In genomic region chr7:2248984-2249694, GRCh38 we compare ENCODE assay signal across 8 cellular contexts. TPM values are rescaled to one million over a fixed set of nuclear protein-coding genes. Genes with fewer than 3 reads are reported as not detected.
DNase-seq lines count a peak whose midpoint lies in the region; ATAC-seq, FAIRE-seq and TF ChIP-seq lines count a peak whose summit lies in the region.

No MANE protein-coding gene starts in this region.

- 54 to 62% methylated on average over 24 of the region's 24 CpGs for WGBS in testis, 2 donors

- peak in 1 of 2 donors; percentile 94 for ATAC-seq in activated naive CD4-positive, alpha-beta T cell treated with anti-CD3 and anti-CD28 coated beads, Interleukin-2, amount 50 U/mL, for 72 hours
- no peak for ATAC-seq in GM18505 (IDR thresholded peaks at IDR 0.05; ENCODE audit: unreplicated experiment)

- no peaks in the 10 kb centered on the region for H3K9me1 ChIP-seq in keratinocyte (ENCODE audit: control insufficient read depth, extremely low read depth, insufficient read depth, low read length)

- no peak overlapping the region for H3K4me2 ChIP-seq in keratinocyte (ENCODE audit: control insufficient read depth, extremely low read depth, insufficient read depth, low read depth, low read length)

- peak overlapping the region; percentile 62 to 81 for H3K27ac Mint-ChIP-seq in activated naive CD4-positive, alpha-beta T cell treated with anti-CD3 and anti-CD28 coated beads, Interleukin-2, amount 50 U/mL, for 72 hours

- H3K36me3 ChIP-seq in MG63 (no peaks in the 10 kb centered on the region; the same call in 1 of the 2 replicates), ascending aorta (peaks cover 0 to 5% of the 10 kb centered on the region in 2 donors), keratinocyte (ENCODE audit: control insufficient read depth in 2 of 2, extremely low read depth in 1 of 2, insufficient read depth in 2 of 2, low read length in 2 of 2) (peaks cover 0 to 6% of the 10 kb centered on the region in 2 experiments), testis (ENCODE audit: low read depth, missing control alignments) (no peaks in the 10 kb centered on the region)

- no peak for FAIRE-seq in keratinocyte (lab: Jason Lieb, UNC)

- H3K27me3 ChIP-seq in MG63 = no peaks in the 10 kb centered on the region
- H3K27me3 ChIP-seq in ascending aorta = no peaks in the 10 kb centered on the region
- no peaks in the 10 kb centered on the region for H3K27me3 ChIP-seq in keratinocyte (ENCODE audit: control insufficient read depth, extremely low read depth, insufficient read depth, low read length)
- H3K27me3 ChIP-seq in testis = no peaks in the 10 kb centered on the region

- H2AFZ ChIP-seq in keratinocyte (ENCODE audit: control insufficient read depth, low read length) = peak overlapping the region; percentile 69

- H3K9me3 Mint-ChIP-seq in activated naive CD4-positive, alpha-beta T cell treated with anti-CD3 and anti-CD28 coated beads, Interleukin-2, amount 50 U/mL, for 72 hours = no peaks in the 10 kb centered on the region

- H3K27ac ChIP-seq in ascending aorta (peak overlapping the region; percentile 32 to 70), keratinocyte (ENCODE audit: control insufficient read depth, insufficient read depth, low read length) (peak overlapping the region; percentile 6), testis (peak overlapping the region in 1 of 2 donors; percentile 45)

- TF ChIP-seq POLR2A in testis (IDR thresholded peaks at IDR 0.05) = no peak
- no peak for TF ChIP-seq POLR2A in GM18505 (IDR thresholded peaks at IDR 0.05; ENCODE audit: borderline replicate concordance, extremely low read depth, insufficient read depth, insufficient read length)

- dilution Hi-C loops in keratinocyte (cut with MboI; ENCODE audit: extremely low pct_ligation_motif_present, low sequenced_read_pairs) = no loop called here

- H4K20me1 ChIP-seq in keratinocyte (ENCODE audit: control insufficient read depth, extremely low read depth, insufficient read depth, low read length) = no peaks in the 10 kb centered on the region

- H3K9me3 ChIP-seq in MG63 (no peaks in the 10 kb centered on the region), ascending aorta (no peaks in the 10 kb centered on the region), keratinocyte (ENCODE audit: control insufficient read depth, low read depth, low read length) (no peaks in the 10 kb centered on the region), testis (no peaks in the 10 kb centered on the region)

- H3K4me3 ChIP-seq in MG63 (no peak overlapping the region), ascending aorta (no peak overlapping the region), keratinocyte (ENCODE audit: control insufficient read depth in 2 of 3, extremely low read depth in 1 of 3, insufficient read depth in 2 of 3, low read depth in 1 of 3, low read length in 3 of 3) (no peak overlapping the region), testis (no peak overlapping the region)

- DNase-seq in activated naive CD4-positive, alpha-beta T cell treated with anti-CD3 and anti-CD28 coated beads, Interleukin-2, amount 50 U/mL, for 72 hours (ENCODE audit: low spot score in 2 of 2) = peak in 1 of 2 donors; percentile 75
- DNase-seq in activated naive CD4-positive, alpha-beta T cell treated with Interleukin-2 at 50 U/mL for 16 hours = no peak
- DNase-seq in MG63 (peak; percentile 85), ascending aorta (ENCODE audit: low spot score in 2 of 2) (peak; percentile 27 to 78), keratinocyte (ENCODE audit: low read depth, low spot score) (no peak), testis (peak; percentile 74), COLO668 (lab: John Stamatoyannopoulos, UW; ENCODE audit: unreplicated experiment) (no peak)

- H3K4me1 ChIP-seq in ascending aorta = no peaks in the 10 kb centered on the region
- peaks cover 11% of the 10 kb centered on the region for H3K4me1 ChIP-seq in keratinocyte (ENCODE audit: control insufficient read depth, extremely low read depth, insufficient read depth, low read length)
- no peaks in the 10 kb centered on the region for H3K4me1 ChIP-seq in testis

- intact Hi-C loops in ascending aorta (cut with DNase I) (no loop called here), testis (cut with DNase I; ENCODE audit: low total_unique reads) (no loop called here)

- TF ChIP-seq CTCF in ascending aorta (IDR thresholded peaks at IDR 0.05) = no peak
- TF ChIP-seq CTCF in keratinocyte (optimal IDR thresholded peaks at IDR 0.05 in 1 of 3, IDR thresholded peaks at IDR 0.05 in 1 of 3, conservative IDR thresholded peaks at IDR 0.05 in 1 of 3; ENCODE audit: extremely low read depth in 1 of 3, insufficient read depth in 2 of 3, low read length in 3 of 3) = peak in 1 of 3 experiments; percentile 16
- TF ChIP-seq CTCF in testis (IDR thresholded peaks at IDR 0.05) = peak in 1 of 3 experiments; percentile 19

- peak overlapping the region; percentile 35 for H3K9ac ChIP-seq in keratinocyte (ENCODE audit: control insufficient read depth, extremely low read depth, insufficient read depth, low read length)

- no peaks in the 10 kb centered on the region for H3K79me2 ChIP-seq in keratinocyte (ENCODE audit: control insufficient read depth, insufficient read depth, low read length)

- no peaks in the 10 kb centered on the region for H3K36me3 Mint-ChIP-seq in activated naive CD4-positive, alpha-beta T cell treated with anti-CD3 and anti-CD28 coated beads, Interleukin-2, amount 50 U/mL, for 72 hours

RNA-seq across cellular contexts. Expression of gene NUDT1, which starts 7.1 kb away (rescaled TPM):
- 10 to 100 TPM; 79.8 to 95.3 TPM for total RNA-seq in activated naive CD4-positive, alpha-beta T cell treated with anti-CD3 and anti-CD28 coated beads, Interleukin-2, amount 50 U/mL, for 72 hours
- 46.6 and 68.4 TPM in 2 replicates for total RNA-seq in MG63 (2014; rRNA removed; shearing (Covaris generic); ENCODE audit: low replicate concordance)
- total RNA-seq in ascending aorta = 9.0 TPM
- polyA plus RNA-seq in keratinocyte = 15.8 to 31.1 TPM (median 21.9 TPM) in 3 replicates
- 2.1 TPM for polyA plus RNA-seq in keratinocyte (2011; ENCODE audit: low read depth)
- 9.4 and 16.5 TPM in 2 replicates for polyA plus RNA-seq in keratinocyte (2011; cell fraction: cytosol; rRNA removed)
- 8.7 and 12.9 TPM in 2 replicates for polyA plus RNA-seq in keratinocyte (2011; cell fraction: nucleus; rRNA removed)
- polyA plus RNA-seq in keratinocyte (2012; ENCODE audit: low replicate concordance) = 10.3 and 57.0 TPM in 2 replicates
- 13.3 to 25.2 TPM (median 16.0 TPM) in 3 replicates for polyA minus RNA-seq in keratinocyte
- polyA minus RNA-seq in keratinocyte (2011; cell fraction: cytosol; rRNA and poly(A)+ RNA removed) = 12.7 TPM
- polyA minus RNA-seq in keratinocyte (2011; cell fraction: nucleus; rRNA and poly(A)+ RNA removed) = 2.2 and 3.2 TPM in 2 replicates
- total RNA-seq in testis = 10 to 100 TPM; 27.5 to 39.4 TPM
- 68.0 TPM for polyA plus RNA-seq in testis (ENCODE audit: insufficient read depth, low read depth, low replicate concordance)

RNA-seq across cellular contexts. Expression of gene MRM2, which starts 7.1 kb away (rescaled TPM):
- total RNA-seq in activated naive CD4-positive, alpha-beta T cell treated with anti-CD3 and anti-CD28 coated beads, Interleukin-2, amount 50 U/mL, for 72 hours = 10 to 100 TPM; 24.4 to 30.8 TPM
- 28.0 and 32.2 TPM in 2 replicates for total RNA-seq in MG63 (2014; rRNA removed; shearing (Covaris generic); ENCODE audit: low replicate concordance)
- total RNA-seq in ascending aorta = 6.7 TPM
- polyA plus RNA-seq in keratinocyte = 15.5 to 28.2 TPM (median 21.5 TPM) in 3 replicates
- 13.7 TPM for polyA plus RNA-seq in keratinocyte (2011; ENCODE audit: low read depth)
- polyA plus RNA-seq in keratinocyte (2011; cell fraction: cytosol; rRNA removed) = 19.2 and 19.8 TPM in 2 replicates
- polyA plus RNA-seq in keratinocyte (2011; cell fraction: nucleus; rRNA removed) = 12.8 and 15.2 TPM in 2 replicates
- polyA plus RNA-seq in keratinocyte (2012; ENCODE audit: low replicate concordance) = 21.8 and 27.8 TPM in 2 replicates
- 9.7 to 17.3 TPM (median 13.3 TPM) in 3 replicates for polyA minus RNA-seq in keratinocyte
- 7.7 TPM for polyA minus RNA-seq in keratinocyte (2011; cell fraction: cytosol; rRNA and poly(A)+ RNA removed)
- polyA minus RNA-seq in keratinocyte (2011; cell fraction: nucleus; rRNA and poly(A)+ RNA removed) = 6.7 and 8.0 TPM in 2 replicates
- total RNA-seq in testis = 10 to 100 TPM; 18.1 to 20.5 TPM
- polyA plus RNA-seq in testis (ENCODE audit: insufficient read depth, low read depth, low replicate concordance) = 31.2 TPM

RNA-seq across cellular contexts. Expression of gene MAD1L1, which starts 16.4 kb away (rescaled TPM):
- 10 to 100 TPM; 34.2 to 53.5 TPM for total RNA-seq in activated naive CD4-positive, alpha-beta T cell treated with anti-CD3 and anti-CD28 coated beads, Interleukin-2, amount 50 U/mL, for 72 hours
- 58.7 and 65.1 TPM in 2 replicates for total RNA-seq in MG63 (2014; rRNA removed; shearing (Covaris generic); ENCODE audit: low replicate concordance)
- total RNA-seq in ascending aorta (59.6 TPM), testis (100 to 1,000 TPM in 1 of 2 donors, 10 to 100 TPM in 1; 94.6 to 149 TPM)
- polyA plus RNA-seq in keratinocyte (18.0 to 27.0 TPM (median 18.1 TPM) in 3 replicates), testis (ENCODE audit: insufficient read depth, low read depth, low replicate concordance) (63.1 TPM)
- 17.7 TPM for polyA plus RNA-seq in keratinocyte (2011; ENCODE audit: low read depth)
- polyA plus RNA-seq in keratinocyte (2011; cell fraction: cytosol; rRNA removed) = 12.2 and 28.2 TPM in 2 replicates
- polyA plus RNA-seq in keratinocyte (2011; cell fraction: nucleus; rRNA removed) = 16.0 and 26.1 TPM in 2 replicates
- 15.6 and 31.8 TPM in 2 replicates for polyA plus RNA-seq in keratinocyte (2012; ENCODE audit: low replicate concordance)
- 20.4 to 53.4 TPM (median 24.8 TPM) in 3 replicates for polyA minus RNA-seq in keratinocyte
- polyA minus RNA-seq in keratinocyte (2011; cell fraction: cytosol; rRNA and poly(A)+ RNA removed) = 74.2 TPM
- 18.6 and 25.3 TPM in 2 replicates for polyA minus RNA-seq in keratinocyte (2011; cell fraction: nucleus; rRNA and poly(A)+ RNA removed)

Comparison
In these comparisons a context has a peak if more than half of its experiments do, and no peak if none do; other contexts are left out.
1. DNase-seq: peak in MG63 (single experiment), ascending aorta (2 of 2) and testis (single experiment); none in activated naive CD4-positive, alpha-beta T cell treated with Interleukin-2 at 50 U/mL for 16 hours (single experiment), keratinocyte (single experiment) and COLO668 (single experiment).